ENCODE assay signal across 11 cellular contexts in genomic region chr1:246428542-246429308, GRCh38.
DNase-seq lines count a peak whose midpoint lies in the region; ATAC-seq, FAIRE-seq and TF ChIP-seq lines count a peak whose summit lies in the region.
"Had no signal": no experiment of that assay in that cellular context is flagged by ENCODE, and none has a peak within 500 bp of the region (broad histone marks: within the 10 kb centered on the region; RNA-seq: fewer than 3 reads in every experiment).

No MANE protein-coding gene starts in this region.

- intact Hi-C loops in aorta (cut with DNase I): no loop called here

- no peak for ATAC-seq in aorta (ENCODE audit: low FRiP score)

- no peaks in the 10 kb centered on the region for H3K9me3 ChIP-seq in aorta (ENCODE audit: control insufficient read depth, low read length)
- H3K9me3 ChIP-seq: ascending aorta, tibial artery had no signal

- no peak overlapping the region for H3K27ac ChIP-seq in aorta (ENCODE audit: low read depth in 1 of 2, low read length in 2 of 2)
- H3K27ac ChIP-seq: ascending aorta, tibial artery had no signal

- H3K36me3 ChIP-seq in aorta (ENCODE audit: control insufficient read depth in 1 of 2, insufficient read depth in 2 of 2, low read length in 1 of 2): peaks cover 0 to 3% of the 10 kb centered on the region in 2 donors
- H3K36me3 ChIP-seq: ascending aorta, tibial artery had no signal

- DNase-seq in activated T-cell treated with anti-CD3 and anti-CD28 coated beads for 24 hours (ENCODE audit: low read depth) (peak; percentile 11), RCC 7860 (ENCODE audit: low spot score) (peak; percentile 100), epithelial cell of proximal tubule (ENCODE audit: low read depth) (peak; percentile 78), aorta (no peak), frontal cortex (ENCODE audit: low spot score in 2 of 2) (no peak), NCI-H748 (lab: John Stamatoyannopoulos, UW; ENCODE audit: unreplicated experiment) (no peak)
- DNase-seq in activated T-cell treated with anti-CD3 and anti-CD28 coated beads, Interleukin-2, amount 50 U/mL, for 24 hours: no peak
- peak; percentile 29 to 55 for DNase-seq in stimulated activated CD8-positive, alpha-beta memory T cell treated with anti-CD3 and anti-CD28 coated beads, Interleukin-15, amount 100 ng/mL, for 48 hours (ENCODE audit: low read depth in 2 of 2)
- DNase-seq: midbrain, tibial artery had no signal

- H3K4me3 ChIP-seq in epithelial cell of proximal tubule (ENCODE audit: low read depth, low read length) (no peak overlapping the region), aorta (ENCODE audit: low read length in 2 of 2) (no peak overlapping the region)
- H3K4me3 ChIP-seq: ascending aorta, tibial artery had no signal

- FAIRE-seq in RCC 7860 (lab: Jason Lieb, UNC): peak; percentile 100
- no peak for FAIRE-seq in frontal cortex (lab: Jason Lieb, UNC)

- no peaks in the 10 kb centered on the region for H3K9me3 Mint-ChIP-seq in activated T-cell treated with anti-CD3 and anti-CD28 coated beads, Interleukin-2, amount 50 U/mL, for 24 hours

- H3K4me1 Mint-ChIP-seq in activated T-cell treated with anti-CD3 and anti-CD28 coated beads, Interleukin-2, amount 50 U/mL, for 24 hours (ENCODE audit: low read depth): peaks cover 17% of the 10 kb centered on the region

- peaks cover 6% of the 10 kb centered on the region for H3K36me3 Mint-ChIP-seq in activated T-cell treated with anti-CD3 and anti-CD28 coated beads, Interleukin-2, amount 50 U/mL, for 24 hours (ENCODE audit: low read depth)

- no peaks in the 10 kb centered on the region for H3K27me3 ChIP-seq in aorta (ENCODE audit: control insufficient read depth in 1 of 2, insufficient read depth in 2 of 2, low read length in 1 of 2)
- H3K27me3 ChIP-seq: ascending aorta, tibial artery had no signal

- H3K27ac Mint-ChIP-seq in activated T-cell treated with anti-CD3 and anti-CD28 coated beads, Interleukin-2, amount 50 U/mL, for 24 hours: no peak overlapping the region

- WGBS in aorta, 2 donors: 71 to 77% methylated on average over 9 of the region's 9 CpGs

- H3K4me1 ChIP-seq in aorta (ENCODE audit: control insufficient read depth in 1 of 2, insufficient read depth in 2 of 2, low read length in 2 of 2): peaks cover 0 to 3% of the 10 kb centered on the region in 2 donors
- H3K4me1 ChIP-seq: ascending aorta, tibial artery had no signal

- H3K27me3 Mint-ChIP-seq in activated T-cell treated with anti-CD3 and anti-CD28 coated beads, Interleukin-2, amount 50 U/mL, for 24 hours: no peaks in the 10 kb centered on the region

- TF ChIP-seq CTCF in epithelial cell of proximal tubule (conservative IDR thresholded peaks at IDR 0.05; ENCODE audit: low read depth, low read length): no peak

- H3K4me3 Mint-ChIP-seq in activated T-cell treated with anti-CD3 and anti-CD28 coated beads, Interleukin-2, amount 50 U/mL, for 24 hours: no peak overlapping the region

Comparison
In these comparisons a context has a peak if more than half of its experiments do, and no peak if none do; other contexts are left out.
1. DNase-seq: peak in activated T-cell treated with anti-CD3 and anti-CD28 coated beads for 24 hours (single experiment), RCC 7860 (single experiment), epithelial cell of proximal tubule (single experiment) and stimulated activated CD8-positive, alpha-beta memory T cell treated with anti-CD3 and anti-CD28 coated beads, Interleukin-15, amount 100 ng/mL, for 48 hours (2 of 2); none in activated T-cell treated with anti-CD3 and anti-CD28 coated beads, Interleukin-2, amount 50 U/mL, for 24 hours (single experiment), aorta (0 of 2), frontal cortex (0 of 2) and NCI-H748 (single experiment).